8 cellular contexts compared by ENCODE assay signal in genomic region chr16:3059041-3059722, GRCh38. TPM values are rescaled to one million over a fixed set of nuclear protein-coding genes. Genes with fewer than 3 reads are reported as not detected.
DNase-seq lines count a peak whose midpoint lies in the region; ATAC-seq and TF ChIP-seq lines count a peak whose summit lies in the region.

No MANE protein-coding gene starts in this region.

- H3K27me3 ChIP-seq in SJSA1 (replicated peaks), result no peaks in the 10 kb centered on the region

- peak overlapping the region; percentile 91 for H3K27ac Mint-ChIP-seq in activated naive CD4-positive, alpha-beta T cell treated with anti-CD3 and anti-CD28 coated beads for 36 hours

- peak in 2 of 3 donors; percentile 86 to 97 for TF ChIP-seq CTCF in omental fat pad (IDR thresholded peaks at IDR 0.05)

- H3K27ac ChIP-seq in SJSA1 (peak overlapping the region; percentile 77), temporal lobe (ENCODE audit: low read depth, low read length) (peak overlapping the region; percentile 23)

- ATAC-seq in GM21447 (IDR thresholded peaks at IDR 0.05; ENCODE audit: unreplicated experiment) (peak; percentile 72), omental fat pad (ENCODE audit: low FRiP score) (peak; percentile 91)

- H3K27me3 Mint-ChIP-seq in activated naive CD4-positive, alpha-beta T cell treated with anti-CD3 and anti-CD28 coated beads for 36 hours (ENCODE audit: low read depth), result no peaks in the 10 kb centered on the region

- H3K4me3 Mint-ChIP-seq in activated naive CD4-positive, alpha-beta T cell treated with anti-CD3 and anti-CD28 coated beads for 36 hours, result peak overlapping the region; percentile 89

- no peaks in the 10 kb centered on the region for H3K9me3 ChIP-seq in SJSA1 (replicated peaks)

- CTCF ChIA-PET in activated naive CD4-positive, alpha-beta T cell treated with anti-CD3 and anti-CD28 coated beads for 36 hours (lab: Charles Lee), result interaction anchor here (0.6 to 11.2 kb wide), 22 partner anchors 8 to 130 kb away, joined by 3 to 187 read pairs (median 6); partner anchors contain the start of genes MMP25, ZNF205 and ZNF213

- H3K4me1 Mint-ChIP-seq in activated naive CD4-positive, alpha-beta T cell treated with anti-CD3 and anti-CD28 coated beads for 36 hours (ENCODE audit: low read depth), result peaks cover 48% of the 10 kb centered on the region

- peaks cover 13% of the 10 kb centered on the region for H3K4me1 ChIP-seq in SJSA1 (replicated peaks)

- H3K36me3 ChIP-seq in SJSA1, result no peaks in the 10 kb centered on the region

- H3K36me3 Mint-ChIP-seq in activated naive CD4-positive, alpha-beta T cell treated with anti-CD3 and anti-CD28 coated beads for 36 hours (ENCODE audit: low read depth), result peaks cover 7% of the 10 kb centered on the region

- intact Hi-C loops in activated naive CD4-positive, alpha-beta T cell treated with anti-CD3 and anti-CD28 coated beads for 36 hours (cut with micrococcal nuclease), result loop anchor here (1.0 to 5.0 kb wide), 5 partner anchors 16 to 107 kb away; partner anchors contain the start of genes HCFC1R1, THOC6 and TNFRSF12A

- H3K4me3 ChIP-seq in SJSA1, result peak overlapping the region; percentile 76

- no peaks in the 10 kb centered on the region for H3K9me3 Mint-ChIP-seq in activated naive CD4-positive, alpha-beta T cell treated with anti-CD3 and anti-CD28 coated beads for 36 hours

- DNase-seq in DMS153 (lab: John Stamatoyannopoulos, UW), result peak; percentile 33
- peak; percentile 71 for DNase-seq in HuH-7.5 (ENCODE audit: low spot score)
- DNase-seq in SJSA1 (ENCODE audit: low read depth in 1 of 2, low spot score in 2 of 2), result peak; percentile 93 to 96
- peak; percentile 85 for DNase-seq in activated naive CD4-positive, alpha-beta T cell treated with anti-CD3 and anti-CD28 coated beads for 36 hours
- peak; percentile 92 for DNase-seq in germinal center (ENCODE audit: low spot score)
- peak; percentile 42 for DNase-seq in omental fat pad (ENCODE audit: low spot score)

RNA-seq across cellular contexts. Expression of gene IL32, which starts 6.3 kb away (rescaled TPM):
- total RNA-seq in SJSA1 (2014; rRNA removed; shearing (Covaris generic)), result 99.8 and 160 TPM in 2 replicates
- total RNA-seq in activated naive CD4-positive, alpha-beta T cell treated with anti-CD3 and anti-CD28 coated beads for 36 hours, result 100 to 1,000 TPM; 964 to 991 TPM
- total RNA-seq in omental fat pad, result 10 to 100 TPM; 16.5 to 73.0 (median 25.6) TPM
- 2.2 TPM for total RNA-seq in temporal lobe

RNA-seq across cellular contexts. Expression of gene MMP25, which starts 12.8 kb away (rescaled TPM):
- total RNA-seq in SJSA1 (2014; rRNA removed; shearing (Covaris generic)), result 0.55 TPM in 1 of 2 replicates, not detected in the other
- total RNA-seq in activated naive CD4-positive, alpha-beta T cell treated with anti-CD3 and anti-CD28 coated beads for 36 hours, result under 1 TPM; 0.29 to 0.37 TPM
- 10 to 100 TPM in 1 of 4 donors, 1 to 10 TPM in 3; 1.2 to 38.8 (median 2.2) TPM for total RNA-seq in omental fat pad
- 0.49 TPM for total RNA-seq in temporal lobe

RNA-seq across cellular contexts. Expression of gene BICDL2, which starts 22.4 kb away (rescaled TPM):
- not detected in 2 replicates for total RNA-seq in SJSA1 (2014; rRNA removed; shearing (Covaris generic))
- not detected for total RNA-seq in activated naive CD4-positive, alpha-beta T cell treated with anti-CD3 and anti-CD28 coated beads for 36 hours
- total RNA-seq in omental fat pad (under 1 TPM in 1 of 4 donors, not detected in 3; 0.47 TPM), temporal lobe (not detected)

RNA-seq across cellular contexts. Expression of gene THOC6, which starts 35.3 kb away (rescaled TPM):
- 27.4 and 28.2 TPM in 2 replicates for total RNA-seq in SJSA1 (2014; rRNA removed; shearing (Covaris generic))
- total RNA-seq in activated naive CD4-positive, alpha-beta T cell treated with anti-CD3 and anti-CD28 coated beads for 36 hours, result 10 to 100 TPM; 40.6 to 41.0 TPM
- total RNA-seq in omental fat pad (10 to 100 TPM; 15.7 to 33.9 (median 26.7) TPM), temporal lobe (3.9 TPM)

RNA-seq across cellular contexts. Expression of gene HCFC1R1, which starts 35.4 kb away (rescaled TPM):
- 16.2 and 30.6 TPM in 2 replicates for total RNA-seq in SJSA1 (2014; rRNA removed; shearing (Covaris generic))
- total RNA-seq in activated naive CD4-positive, alpha-beta T cell treated with anti-CD3 and anti-CD28 coated beads for 36 hours, result 10 to 100 TPM; 22.6 to 26.8 TPM
- total RNA-seq in omental fat pad, result 10 to 100 TPM in 3 of 4 donors, 1 to 10 TPM in 1; 8.5 to 20.6 (median 13.1) TPM
- total RNA-seq in temporal lobe, result 8.1 TPM

Comparison
In these comparisons a context has a peak if more than half of its experiments do, and no peak if none do; other contexts are left out.
1. Peak in every context shown above with its lines: DNase-seq, ATAC-seq, H3K4me3 ChIP-seq and H3K27ac ChIP-seq.
2. DNase-seq: peak in every context shown above with its lines; median percentile 94 in SJSA1; 92 in germinal center; 85 in activated naive CD4-positive, alpha-beta T cell treated with anti-CD3 and anti-CD28 coated beads for 36 hours; 71 in HuH-7.5; 42 in omental fat pad; 33 in DMS153.